1 cellular context compared by ENCODE assay signal in genomic region chr6:5241242-5241641, GRCh38.
TF ChIP-seq lines count a peak whose summit lies in the region.

No MANE protein-coding gene starts in this region.

TF ChIP-seq in HepG2, 621 proteins besides CTCF, POLR2A, EP300 and RAD21:
- TF ChIP-seq ATM (IDR thresholded peaks at IDR 0.05; ENCODE audit: borderline replicate concordance) (no peak), ZNF281 (CRISPR knock-in tag; IDR thresholded peaks at IDR 0.05; ENCODE audit: borderline replicate concordance) (no peak), ZBTB34 (CRISPR knock-in tag; IDR thresholded peaks at IDR 0.05) (no peak), ZNF296 (CRISPR knock-in tag; conservative IDR thresholded peaks at IDR 0.05) (no peak)
TF ChIP-seq in HepG2: peak in this region for 0.
